Comparison of ENCODE assay signal across 8 cellular contexts in genomic region chr19:13115936-13116281, GRCh38. TPM values are rescaled to one million over a fixed set of nuclear protein-coding genes. Genes with fewer than 3 reads are reported as not detected.
DNase-seq lines count a peak whose midpoint lies in the region; ATAC-seq, FAIRE-seq and TF ChIP-seq lines count a peak whose summit lies in the region.

No MANE protein-coding gene starts in this region.

- peak overlapping the region; percentile 89 for H3K4me2 ChIP-seq in MM.1S (ENCODE audit: low read depth, low read length)
- peak overlapping the region; percentile 78 for H3K4me2 ChIP-seq in neural cell (ENCODE audit: low read length)

- H3K9me2 ChIP-seq in MM.1S (replicated peaks; ENCODE audit: insufficient read depth, low read length): no peaks in the 10 kb centered on the region
- no peaks in the 10 kb centered on the region for H3K9me2 ChIP-seq in neural cell (ENCODE audit: insufficient read depth, low read length)

- no peak for DNase-seq in BE2C
- no peak for DNase-seq in MM.1S
- DNase-seq in OCI-M1 (lab: John Stamatoyannopoulos, UW): no peak
- no peak for DNase-seq in stimulated activated CD8-positive, alpha-beta memory T cell treated with anti-CD3 and anti-CD28 coated beads, Interleukin-4, amount 100 ng/mL, for 48 hours
- DNase-seq in HTR-8/SVneo (ENCODE audit: insufficient read length, low spot score): no peak

- H3K9me3 ChIP-seq in BE2C (no peaks in the 10 kb centered on the region), MM.1S (replicated peaks; ENCODE audit: insufficient read depth, low read length) (no peaks in the 10 kb centered on the region), ectodermal cell (ENCODE audit: control insufficient read depth, low read length) (no peaks in the 10 kb centered on the region), neural cell (ENCODE audit: low read length) (no peaks in the 10 kb centered on the region)

- H3K27ac ChIP-seq in MM.1S (ENCODE audit: low read length): peak overlapping the region; percentile 67; the same call in 1 of the 2 replicates
- H3K27ac ChIP-seq in ectodermal cell (ENCODE audit: insufficient read depth, low read depth, low read length, poor library complexity, severe bottlenecking): peak overlapping the region; percentile 70
- peak overlapping the region; percentile 15 for H3K27ac ChIP-seq in neural cell (ENCODE audit: low read length)

- peak overlapping the region; percentile 84 for H3K9ac ChIP-seq in MM.1S (ENCODE audit: low read length)
- H3K9ac ChIP-seq in neural cell (ENCODE audit: low read length): peak overlapping the region; percentile 74

- TF ChIP-seq CTCF in BE2C (IDR thresholded peaks at IDR 0.05; ENCODE audit: low read depth, low read length) (no peak), MM.1S (IDR thresholded peaks at IDR 0.05; ENCODE audit: low read length) (no peak), neural cell (IDR thresholded peaks at IDR 0.05; ENCODE audit: poor library complexity, severe bottlenecking) (no peak)

- H3F3A ChIP-seq in MM.1S (ENCODE audit: insufficient read depth, low read length) (peaks cover 12% of the 10 kb centered on the region), neural cell (ENCODE audit: insufficient read depth, low read length, poor library complexity, severe bottlenecking) (no peaks in the 10 kb centered on the region)

- TF ChIP-seq EP300 in neural cell (conservative IDR thresholded peaks at IDR 0.05; ENCODE audit: poor library complexity, severe bottlenecking): no peak

- no peaks in the 10 kb centered on the region for H3K27me3 ChIP-seq in BE2C
- no peaks in the 10 kb centered on the region for H3K27me3 ChIP-seq in MM.1S (replicated peaks; ENCODE audit: insufficient read depth, low read length)
- no peaks in the 10 kb centered on the region for H3K27me3 ChIP-seq in ectodermal cell (ENCODE audit: control insufficient read depth, insufficient read depth, low read length, poor library complexity, severe bottlenecking)
- no peaks in the 10 kb centered on the region for H3K27me3 ChIP-seq in neural cell (ENCODE audit: insufficient read depth, low read depth, low read length)

- FAIRE-seq in HTR-8/SVneo (lab: Jason Lieb, UNC): no peak

- H3K36me3 ChIP-seq in BE2C: peaks cover 43% of the 10 kb centered on the region
- H3K36me3 ChIP-seq in MM.1S (replicated peaks; ENCODE audit: insufficient read depth, low read length): no peaks in the 10 kb centered on the region; the same call in 1 of the 2 replicates
- H3K36me3 ChIP-seq in ectodermal cell (ENCODE audit: control insufficient read depth, insufficient read depth, low read length): peaks cover 8% of the 10 kb centered on the region
- H3K36me3 ChIP-seq in neural cell (ENCODE audit: insufficient read depth, low read length): no peaks in the 10 kb centered on the region

- H3K79me2 ChIP-seq in MM.1S (ENCODE audit: low read length): peaks cover 45% of the 10 kb centered on the region
- H3K79me2 ChIP-seq in neural cell (replicated peaks; ENCODE audit: insufficient read depth, low read length): peaks cover 34% of the 10 kb centered on the region

- ATAC-seq in HG03342 (IDR thresholded peaks at IDR 0.05; ENCODE audit: unreplicated experiment): no peak

- peak overlapping the region; percentile 55 for H2AFZ ChIP-seq in MM.1S (ENCODE audit: low read length)
- H2AFZ ChIP-seq in neural cell (ENCODE audit: low read depth, low read length): peak overlapping the region; percentile 63

- peaks cover 5% of the 10 kb centered on the region for H3K4me1 ChIP-seq in BE2C
- H3K4me1 ChIP-seq in MM.1S (ENCODE audit: low read length): peaks cover 18% of the 10 kb centered on the region
- H3K4me1 ChIP-seq in ectodermal cell (ENCODE audit: control insufficient read depth, insufficient read depth, low read length): peaks cover 21% of the 10 kb centered on the region

- H3K4me3 ChIP-seq in BE2C (ENCODE audit: low read depth, low read length) (peak overlapping the region; percentile 97), MM.1S (ENCODE audit: low read length) (peak overlapping the region; percentile 95), ectodermal cell (ENCODE audit: insufficient read depth, low read depth, low read length) (peak overlapping the region; percentile 84), neural cell (ENCODE audit: low read length) (peak overlapping the region; percentile 94)

- WGBS in ectodermal cell, 2 experiments: 1 to 3% methylated on average over 18 of the region's 18 CpGs

- H4K20me1 ChIP-seq in MM.1S (ENCODE audit: insufficient read depth, low read length): peaks cover 17% of the 10 kb centered on the region; the same call in 1 of the 2 replicates
- H4K20me1 ChIP-seq in neural cell (ENCODE audit: insufficient read depth): no peaks in the 10 kb centered on the region

- no peak for TF ChIP-seq RAD21 in neural cell (conservative IDR thresholded peaks at IDR 0.05)

TF ChIP-seq in neural cell, 6 proteins besides CTCF, POLR2A, EP300 and RAD21:
- no peak for TF ChIP-seq TAF1 (IDR thresholded peaks at IDR 0.05; ENCODE audit: low read depth)

RNA-seq across cellular contexts. Expression of gene TRMT1, which starts 0.6 kb away (rescaled TPM):
- 98.5 TPM for polyA plus RNA-seq in BE2C (2012; ENCODE audit: insufficient read depth, insufficient read length, low read depth)
- polyA plus RNA-seq in ectodermal cell (2013, experiment 1 of 4): 46.9 TPM
- 41.7 TPM for polyA plus RNA-seq in ectodermal cell (2013, experiment 2 of 4)
- polyA plus RNA-seq in ectodermal cell (2013, experiment 3 of 4): 34.4 TPM
- 38.1 TPM for polyA plus RNA-seq in ectodermal cell (2013, experiment 4 of 4)
- 80.3 and 94.4 TPM in 2 replicates for polyA plus RNA-seq in neural cell
- polyA minus RNA-seq in neural cell: 19.0 and 19.3 TPM in 2 replicates

RNA-seq across cellular contexts. Expression of gene NACC1, which starts 2.2 kb away (rescaled TPM):
- 97.8 TPM for polyA plus RNA-seq in BE2C (2012; ENCODE audit: insufficient read depth, insufficient read length, low read depth)
- polyA plus RNA-seq in ectodermal cell (2013, experiment 1 of 4): 124 TPM
- 149 TPM for polyA plus RNA-seq in ectodermal cell (2013, experiment 2 of 4)
- 79.0 TPM for polyA plus RNA-seq in ectodermal cell (2013, experiment 3 of 4)
- polyA plus RNA-seq in ectodermal cell (2013, experiment 4 of 4): 86.2 TPM
- polyA plus RNA-seq in neural cell: 11.6 and 16.1 TPM in 2 replicates
- polyA minus RNA-seq in neural cell: 13.9 and 16.6 TPM in 2 replicates

RNA-seq across cellular contexts. Expression of gene LYL1, which starts 13.3 kb away (rescaled TPM):
- 75.7 TPM for polyA plus RNA-seq in BE2C (2012; ENCODE audit: insufficient read depth, insufficient read length, low read depth)
- 0.43 TPM for polyA plus RNA-seq in ectodermal cell (2013, experiment 1 of 4)
- polyA plus RNA-seq in ectodermal cell (2013, experiment 2 of 4): 1.0 TPM
- 1.6 TPM for polyA plus RNA-seq in ectodermal cell (2013, experiment 3 of 4)
- 1.5 TPM for polyA plus RNA-seq in ectodermal cell (2013, experiment 4 of 4)
- polyA plus RNA-seq in neural cell: not detected in 2 replicates
- not detected in 2 replicates for polyA minus RNA-seq in neural cell

RNA-seq across cellular contexts. Expression of gene STX10, which starts 34.3 kb away (rescaled TPM):
- polyA plus RNA-seq in BE2C (2012; ENCODE audit: insufficient read depth, insufficient read length, low read depth): 274 TPM
- polyA plus RNA-seq in ectodermal cell (2013, experiment 1 of 4): 37.9 TPM
- polyA plus RNA-seq in ectodermal cell (2013, experiment 2 of 4): 32.1 TPM
- polyA plus RNA-seq in ectodermal cell (2013, experiment 3 of 4): 39.2 TPM
- 38.1 TPM for polyA plus RNA-seq in ectodermal cell (2013, experiment 4 of 4)
- polyA plus RNA-seq in neural cell: 157 and 191 TPM in 2 replicates
- polyA minus RNA-seq in neural cell: 38.1 and 42.4 TPM in 2 replicates

RNA-seq across cellular contexts. Expression of gene IER2, which starts 34.3 kb away (rescaled TPM):
- polyA plus RNA-seq in BE2C (2012; ENCODE audit: insufficient read depth, insufficient read length, low read depth): 291 TPM
- polyA plus RNA-seq in ectodermal cell (2013, experiment 1 of 4): 77.9 TPM
- polyA plus RNA-seq in ectodermal cell (2013, experiment 2 of 4): 70.4 TPM
- 54.1 TPM for polyA plus RNA-seq in ectodermal cell (2013, experiment 3 of 4)
- polyA plus RNA-seq in ectodermal cell (2013, experiment 4 of 4): 54.6 TPM
- 23.3 and 25.9 TPM in 2 replicates for polyA plus RNA-seq in neural cell
- 14.8 and 19.5 TPM in 2 replicates for polyA minus RNA-seq in neural cell

Comparison
In these comparisons a context has a peak if more than half of its experiments do, and no peak if none do; other contexts are left out.
1. H3K27ac ChIP-seq: peak in every context shown above with its lines; median percentile 70 in ectodermal cell; 67 in MM.1S; 15 in neural cell.